In genomic region chr20:49851991-49852390, GRCh38 we compare ENCODE assay signal across 17 cellular contexts. TPM values are rescaled to one million over a fixed set of nuclear protein-coding genes. Genes with fewer than 3 reads are reported as not detected.
DNase-seq lines count a peak whose midpoint lies in the region; FAIRE-seq and TF ChIP-seq lines count a peak whose summit lies in the region.
"Had no signal": no experiment of that assay in that cellular context is flagged by ENCODE, and none has a peak within 500 bp of the region (broad histone marks: within the 10 kb centered on the region; RNA-seq: fewer than 3 reads in every experiment).

No MANE protein-coding gene starts in this region.

- peaks cover 0 to 11% (median 4%) of the 10 kb centered on the region in 3 experiments; a peak in 5 of 7 replicates for H3K36me3 Mint-ChIP-seq in H9 (ENCODE audit: insufficient read depth in 1 of 3, low read depth in 3 of 3)

- H3K4ac ChIP-seq in H9 (ENCODE audit: low read depth, low read length): no peak overlapping the region

- no peak overlapping the region for H4K5ac ChIP-seq in H9 (ENCODE audit: insufficient read length, low read depth, low read length)

- no peak overlapping the region for H3K4me2 ChIP-seq in H9 (ENCODE audit: insufficient read depth, insufficient read length, low read length)

- H2BK5ac ChIP-seq in H9 (ENCODE audit: insufficient read length, low read length): no peak overlapping the region

- no peak for FAIRE-seq in GM19239 (lab: Jason Lieb, UNC)
- FAIRE-seq: RCC 7860 had no signal

- no peak overlapping the region for H3K4me3 Mint-ChIP-seq in H9
- H3K4me3 Mint-ChIP-seq: activated naive CD4-positive, alpha-beta T cell treated with anti-CD3 and anti-CD28 coated beads for 36 hours; IgD-negative memory B cell; T-cell; WTC11 had no signal

- no peaks in the 10 kb centered on the region for H3K9me3 ChIP-seq in H9 (ENCODE audit: control insufficient read depth, low read depth, low read length)
- H3K9me3 ChIP-seq: HAP-1 had no signal

- H4K20me1 ChIP-seq in H9 (ENCODE audit: control insufficient read depth, insufficient read depth, insufficient read length): no peaks in the 10 kb centered on the region

- H3K4me1 ChIP-seq in H9 (ENCODE audit: insufficient read depth, low read length): peaks cover 3% of the 10 kb centered on the region; the same call in 1 of the 2 replicates

- DNase-seq in RPMI7951 (ENCODE audit: low read depth): peak; percentile 12
- DNase-seq in dorsolateral prefrontal cortex: peak in 4 of 10 donors; percentile 48 to 66 (median 56)
- DNase-seq in medulla oblongata (ENCODE audit: extremely low spot score): peak; percentile 80
- DNase-seq in superior temporal gyrus (ENCODE audit: extremely low spot score): peak; percentile 56
- no peak for DNase-seq in NCI-H2107 treated with DMSO at 0.1 percent for 48 hours (lab: John Stamatoyannopoulos, UW; ENCODE audit: unreplicated experiment)
- DNase-seq in GM19239 (ENCODE audit: insufficient read length, low spot score): no peak
- no peak for DNase-seq in H9
- DNase-seq: activated naive CD4-positive, alpha-beta T cell treated with anti-CD3 and anti-CD28 coated beads for 36 hours; AML-193; effector CD8-positive, alpha-beta T cell; NCI-H2171; stimulated activated naive CD4-positive, alpha-beta T cell treated with Interleukin-2 at 50 U/mL for 16 hours; T-cell had no signal

- H2BK20ac ChIP-seq in H9 (ENCODE audit: low read depth, low read length, poor library complexity, severe bottlenecking): no peak overlapping the region

- H3K9ac ChIP-seq in H9 (ENCODE audit: extremely low read depth, insufficient read length, low read length): no peak overlapping the region

- H3K27ac ChIP-seq in dorsolateral prefrontal cortex: peak overlapping the region in 57 of 59 donors; percentile 1 to 92 (median 82)
- H3K27ac ChIP-seq in H9 (ENCODE audit: insufficient read length, low read depth, low read length): no peak overlapping the region

- TF ChIP-seq CTCF in dorsolateral prefrontal cortex (IDR thresholded peaks at IDR 0.05 in 54 of 56, conservative IDR thresholded peaks at IDR 0.05 in 2 of 56; ENCODE audit: low read depth in 1 of 56, partially characterized antibody in 56 of 56): peak in 1 of 56 donors; percentile 19
- TF ChIP-seq CTCF in H9 (conservative IDR thresholded peaks at IDR 0.05): no peak

- H4K8ac ChIP-seq in H9 (replicated peaks; ENCODE audit: insufficient read length, low read depth, low read length): no peak overlapping the region

- H3K4me1 Mint-ChIP-seq in H9: peaks cover 31 to 61% of the 10 kb centered on the region in 2 experiments

- no peaks in the 10 kb centered on the region for H3K27me3 Mint-ChIP-seq in H9 (ENCODE audit: low read depth)
- H3K27me3 Mint-ChIP-seq: IgD-negative memory B cell, T-cell had no signal

- no peak overlapping the region for H2BK15ac ChIP-seq in H9 (ENCODE audit: low read depth, low read length)

- no peak overlapping the region for H3K56ac ChIP-seq in H9 (ENCODE audit: insufficient read length, low read depth, low read length)

- no CpG with 5 or more reads among the region's 7 CpGs for WGBS in H9 (ENCODE audit: extremely low coverage, insufficient read length, low lambda C conversion rate)

- no peaks in the 10 kb centered on the region for H3K79me2 ChIP-seq in H9 (ENCODE audit: insufficient read depth, low read length)

- H3K14ac ChIP-seq in H9 (ENCODE audit: insufficient read depth, low read length): no peak overlapping the region

- no peak overlapping the region for H2AFZ ChIP-seq in H9 (ENCODE audit: low read length)

- no peak overlapping the region for H2AK5ac ChIP-seq in H9 (ENCODE audit: insufficient read length, low read length)

- H4K91ac ChIP-seq in H9 (ENCODE audit: insufficient read length, low read depth, low read length): no peak overlapping the region

- no peaks in the 10 kb centered on the region for H3K79me1 ChIP-seq in H9 (ENCODE audit: insufficient read depth, low read depth, low read length, poor library complexity, severe bottlenecking)

- no peak overlapping the region for H3T11ph ChIP-seq in H9 (ENCODE audit: low read length)

- H3K9me3 Mint-ChIP-seq in H9: no peaks in the 10 kb centered on the region
- H3K9me3 Mint-ChIP-seq: activated naive CD4-positive, alpha-beta T cell treated with anti-CD3 and anti-CD28 coated beads for 36 hours; IgD-negative memory B cell; T-cell; WTC11 had no signal

- H2BK12ac ChIP-seq in H9 (ENCODE audit: insufficient read length, low read depth, low read length): no peak overlapping the region

- intact Hi-C loops in dorsolateral prefrontal cortex (cut with DNase I): loop anchor here (1.0 to 5.0 kb wide), 4 partner anchors 35 to 241 kb away; partner anchors contain the start of gene SPATA2 (in 1 of the 2)

- no peak overlapping the region for H2BK120ac ChIP-seq in H9 (ENCODE audit: low read depth, low read length, poor library complexity, severe bottlenecking)

- H3K27me3 ChIP-seq in dorsolateral prefrontal cortex (no peaks in the 10 kb centered on the region), H9 (ENCODE audit: insufficient read depth, low read length) (no peaks in the 10 kb centered on the region)

- no peak overlapping the region for H3K18ac ChIP-seq in H9 (ENCODE audit: insufficient read length, low read depth, low read length)

- no peaks in the 10 kb centered on the region for H3K23me2 ChIP-seq in H9 (ENCODE audit: insufficient read length, low read depth, low read length, poor library complexity, severe bottlenecking)

- no peak overlapping the region for H3K4me3 ChIP-seq in dorsolateral prefrontal cortex
- H3K4me3 ChIP-seq: HAP-1 had no signal

- H3K27ac Mint-ChIP-seq in H9: no peak overlapping the region
- H3K27ac Mint-ChIP-seq: activated naive CD4-positive, alpha-beta T cell treated with anti-CD3 and anti-CD28 coated beads for 36 hours; IgD-negative memory B cell; T-cell; WTC11 had no signal

- no peak overlapping the region for H3K23ac ChIP-seq in H9 (ENCODE audit: insufficient read length, low read depth, low read length)

RNA-seq across cellular contexts. Expression of gene SLC9A8, which starts 39.4 kb away (rescaled TPM):
- 6.2 and 6.6 TPM in 2 replicates for total RNA-seq in RPMI7951 (2014; rRNA removed; shearing (Covaris generic))
- total RNA-seq in dorsolateral prefrontal cortex (10 to 100 TPM in 117 of 120 experiments, 1 to 10 TPM in 3; 8.7 to 21.9 (median 14.9) TPM), H9 (2021) (7.5 and 7.9 TPM in 2 replicates)

Comparison
In these comparisons a context has a peak if more than half of its experiments do, and no peak if none do; other contexts are left out.
1. DNase-seq: peak in RPMI7951 (single experiment), medulla oblongata (single experiment) and superior temporal gyrus (single experiment); none in NCI-H2107 treated with DMSO at 0.1 percent for 48 hours (single experiment), GM19239 (single experiment) and H9 (single experiment).